In genomic region chr2:1153959-1154358, GRCh38 we compare ENCODE assay signal across 18 cellular contexts.
"Had no signal": no experiment of that assay in that cellular context is flagged by ENCODE, and none has a peak within 500 bp of the region (broad histone marks: within the 10 kb centered on the region; RNA-seq: fewer than 3 reads in every experiment).

No MANE protein-coding gene starts in this region.

- ATAC-seq: activated CD4-positive, CD25-positive, alpha-beta regulatory T cell treated with anti-CD3 and anti-CD28 coated beads, Interleukin-2, amount 50 U/mL, for 24 hours; foreskin keratinocyte had no signal

- H3K4me3 ChIP-seq: stomach, thoracic aorta had no signal

- H3K36me3 ChIP-seq: stomach, thoracic aorta had no signal

- H3K9me3 ChIP-seq: stomach, thoracic aorta had no signal

- H3K4me1 Mint-ChIP-seq: brain; central memory CD8-positive, alpha-beta T cell; memory B cell; nephron had no signal

- H3K27me3 ChIP-seq: foreskin keratinocyte, stomach had no signal

- H3K27ac ChIP-seq: foreskin keratinocyte, thoracic aorta had no signal

- H3K4me3 Mint-ChIP-seq: activated naive CD8-positive, alpha-beta T cell treated with anti-CD3 and anti-CD28 coated beads for 36 hours; activated T-helper 1 cell treated with anti-CD3 and anti-CD28 coated beads, Interleukin-12 subunit alpha, Interleukin-12 subunit beta, Interleukin-2, Interleukin-4 antibody, amounts not matched to agents 30 ng/mL and 10 ng/mL and 1 ng/mL, durations not matched to agents 14 hours and 24 hours and 36 hours; brain; central memory CD8-positive, alpha-beta T cell; memory B cell; nephron had no signal

- H3K27me3 Mint-ChIP-seq: activated naive CD8-positive, alpha-beta T cell treated with anti-CD3 and anti-CD28 coated beads for 36 hours; central memory CD8-positive, alpha-beta T cell had no signal

- DNase-seq: activated naive CD8-positive, alpha-beta T cell treated with anti-CD3 and anti-CD28 coated beads for 36 hours; cortex of kidney; effector CD4-positive, alpha-beta T cell; foreskin keratinocyte; glutamatergic neuron; nucleus accumbens; stimulated activated CD4-positive, alpha-beta T cell treated with anti-CD3 and anti-CD28 coated beads, Interleukin-12 subunit alpha, Interleukin-12 subunit beta, amount 100 ng/mL, for 4 hours; stimulated activated CD4-positive, alpha-beta T cell treated with anti-CD3 and anti-CD28 coated beads, Interleukin-2, amount 100 ng/mL, for 24 hours; stomach; T-helper 2 cell had no signal

- H3K36me3 Mint-ChIP-seq: activated naive CD8-positive, alpha-beta T cell treated with anti-CD3 and anti-CD28 coated beads for 36 hours; brain; memory B cell had no signal

- H3K4me1 ChIP-seq: foreskin keratinocyte had no signal

- H3K9me3 Mint-ChIP-seq: activated naive CD8-positive, alpha-beta T cell treated with anti-CD3 and anti-CD28 coated beads for 36 hours; activated T-helper 1 cell treated with anti-CD3 and anti-CD28 coated beads, Interleukin-12 subunit alpha, Interleukin-12 subunit beta, Interleukin-2, Interleukin-4 antibody, amounts not matched to agents 30 ng/mL and 10 ng/mL and 1 ng/mL, durations not matched to agents 14 hours and 24 hours and 36 hours; brain; central memory CD8-positive, alpha-beta T cell; memory B cell; nephron had no signal

- H3K27ac Mint-ChIP-seq: activated naive CD8-positive, alpha-beta T cell treated with anti-CD3 and anti-CD28 coated beads for 36 hours; activated T-helper 1 cell treated with anti-CD3 and anti-CD28 coated beads, Interleukin-12 subunit alpha, Interleukin-12 subunit beta, Interleukin-2, Interleukin-4 antibody, amounts not matched to agents 30 ng/mL and 10 ng/mL and 1 ng/mL, durations not matched to agents 14 hours and 24 hours and 36 hours; brain; memory B cell; nephron; progenitor cell of endocrine pancreas had no signal
